ENCODE assay signal across 8 cellular contexts in genomic region chr11:38791346-38791961, GRCh38.
DNase-seq lines count a peak whose midpoint lies in the region; ATAC-seq and TF ChIP-seq lines count a peak whose summit lies in the region.

No MANE protein-coding gene starts in this region.

- no peaks in the 10 kb centered on the region for H3K36me3 ChIP-seq in OCI-LY3 (replicated peaks; ENCODE audit: low read depth, low read length)

- H3K79me2 ChIP-seq in OCI-LY3 (ENCODE audit: low read length): no peaks in the 10 kb centered on the region

- no peak overlapping the region for H3K9ac ChIP-seq in OCI-LY3 (ENCODE audit: low read length)

- H3K4me3 ChIP-seq in OCI-LY3 (ENCODE audit: low read length) (no peak overlapping the region), dorsolateral prefrontal cortex (no peak overlapping the region)

- H2AFZ ChIP-seq in OCI-LY3 (ENCODE audit: low read depth, low read length): no peak overlapping the region

- no peak overlapping the region for H3K4me2 ChIP-seq in OCI-LY3 (ENCODE audit: low read length)

- H3K27ac ChIP-seq in OCI-LY3 (ENCODE audit: low read length) (no peak overlapping the region), dorsolateral prefrontal cortex (no peak overlapping the region)

- no peaks in the 10 kb centered on the region for H3K9me3 ChIP-seq in OCI-LY3 (ENCODE audit: insufficient read depth, low read length)

- TF ChIP-seq CTCF in OCI-LY3 (IDR thresholded peaks at IDR 0.05; ENCODE audit: low read depth, low read length) (peak; percentile 88), dorsolateral prefrontal cortex (IDR thresholded peaks at IDR 0.05 in 54 of 56, conservative IDR thresholded peaks at IDR 0.05 in 2 of 56; ENCODE audit: low read depth in 1 of 56, partially characterized antibody in 56 of 56) (peak; percentile 64 to 93 (median 82))

- H4K20me1 ChIP-seq in OCI-LY3 (ENCODE audit: insufficient read depth, low read length): no peaks in the 10 kb centered on the region

- no peaks in the 10 kb centered on the region for H3K4me1 ChIP-seq in OCI-LY3 (ENCODE audit: low read length)

- H3K27me3 ChIP-seq in OCI-LY3 (ENCODE audit: low read depth, low read length) (no peaks in the 10 kb centered on the region), dorsolateral prefrontal cortex (no peaks in the 10 kb centered on the region)

- intact Hi-C loops in dorsolateral prefrontal cortex (cut with DNase I): no loop called here

- ATAC-seq in GM19463 (IDR thresholded peaks at IDR 0.05; ENCODE audit: unreplicated experiment): peak; percentile 83

- DNase-seq in Daoy (ENCODE audit: low read depth) (peak; percentile 12), HuH-7 (ENCODE audit: low spot score) (peak; percentile 44), dorsolateral prefrontal cortex (peak in 3 of 10 donors; percentile 18 to 51 (median 24)), middle frontal gyrus (ENCODE audit: extremely low spot score, low spot score) (peak; percentile 51), cerebellar nuclear complex (lab: John Stamatoyannopoulos, UW) (no peak)
- no peak for DNase-seq in stimulated activated naive CD4-positive, alpha-beta T cell treated with Interleukin-2 at 50 U/mL for 16 hours (lab: John Stamatoyannopoulos, UW)

Comparison
In these comparisons a context has a peak if more than half of its experiments do, and no peak if none do; other contexts are left out.
1. DNase-seq: peak in Daoy (single experiment), HuH-7 (single experiment) and middle frontal gyrus (single experiment); none in cerebellar nuclear complex (0 of 2) and stimulated activated naive CD4-positive, alpha-beta T cell treated with Interleukin-2 at 50 U/mL for 16 hours (single experiment).